ENCODE assay signal across 1 cellular context in genomic region chr17:43556292-43556691, GRCh38.
TF ChIP-seq lines count a peak whose summit lies in the region.

No MANE protein-coding gene starts in this region.

TF ChIP-seq in K562, 482 proteins besides CTCF, POLR2A, EP300 and RAD21 (continued from another document and continues in another):
- no peak for TF ChIP-seq E2F4 (CRISPR knock-in tag; IDR thresholded peaks at IDR 0.05; ENCODE audit: low read depth)
- TF ChIP-seq NCOA2 (IDR thresholded peaks at IDR 0.05; ENCODE audit: partially characterized antibody in 2 of 2): no peak
- peak; percentile 98 for TF ChIP-seq PKNOX1 (IDR thresholded peaks at IDR 0.05)
- TF ChIP-seq FOSL1 (tag; conservative IDR thresholded peaks at IDR 0.05): peak; percentile 78
- TF ChIP-seq NR2C1 (IDR thresholded peaks at IDR 0.05): peak; percentile 82
- TF ChIP-seq NR2C1 (tag; IDR thresholded peaks at IDR 0.05): peak; percentile 79
- TF ChIP-seq BCL6 (CRISPR knock-in tag; IDR thresholded peaks at IDR 0.05): no peak
- 0 out of 2 replicates have a peak, but pooled peaks have one; percentile 30 for TF ChIP-seq ZBTB40 (IDR thresholded peaks at IDR 0.05)
- TF ChIP-seq ZBTB40 (CRISPR knock-in tag; IDR thresholded peaks at IDR 0.05): no peak
- TF ChIP-seq GTF2B (IDR thresholded peaks at IDR 0.05; ENCODE audit: extremely low read depth, insufficient read length): no peak
- TF ChIP-seq MAFF (IDR thresholded peaks at IDR 0.05; ENCODE audit: low read length): peak; percentile 97
- no peak for TF ChIP-seq CLOCK (CRISPR knock-in tag; IDR thresholded peaks at IDR 0.05; ENCODE audit: borderline replicate concordance)
- TF ChIP-seq NUFIP1 (IDR thresholded peaks at IDR 0.05; ENCODE audit: partially characterized antibody): peak; percentile 69
- TF ChIP-seq RNF2 (IDR thresholded peaks at IDR 0.05): peak; percentile 79
- no peak for TF ChIP-seq CBFA2T2 (conservative IDR thresholded peaks at IDR 0.05)
- TF ChIP-seq, protein P1, sequence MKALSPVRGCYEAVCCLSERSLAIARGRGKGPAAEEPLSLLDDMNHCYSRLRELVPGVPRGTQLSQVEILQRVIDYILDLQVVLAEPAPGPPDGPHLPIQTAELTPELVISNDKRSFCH (CRISPR knock-in tag; IDR thresholded peaks at IDR 0.05): no peak
- TF ChIP-seq, protein P1 (tag; IDR thresholded peaks at IDR 0.05): 0 out of 2 replicates have a peak, but pooled peaks have one; percentile 32
- TF ChIP-seq KDM1A (IDR thresholded peaks at IDR 0.05): peak; percentile 52 to 57; a peak in 2 of 4 replicates
- TF ChIP-seq ZNF384 (IDR thresholded peaks at IDR 0.05; ENCODE audit: low read depth, low read length): no peak
- no peak for TF ChIP-seq PRMT5 (CRISPR knock-in tag; IDR thresholded peaks at IDR 0.05)
- TF ChIP-seq NFIC (IDR thresholded peaks at IDR 0.05): 0 out of 2 replicates have a peak, but pooled peaks have one; percentile 14
- 0 out of 4 replicates have a peak, but pooled peaks of 1 of the 2 experiments have one; percentile 36 for TF ChIP-seq UBTF (IDR thresholded peaks at IDR 0.05; ENCODE audit: borderline replicate concordance in 1 of 2, low read depth in 2 of 2, low read length in 2 of 2)
- no peak for TF ChIP-seq NCOA4 (IDR thresholded peaks at IDR 0.05; ENCODE audit: partially characterized antibody)
- no peak for TF ChIP-seq SAP30 (IDR thresholded peaks at IDR 0.05; ENCODE audit: borderline replicate concordance, insufficient read depth, low read depth, low read length, poor library complexity, severe bottlenecking)
- TF ChIP-seq GATAD2A (IDR thresholded peaks at IDR 0.05): 0 out of 2 replicates have a peak, but pooled peaks have one; percentile 10
- TF ChIP-seq IFI16 (CRISPR knock-in tag; IDR thresholded peaks at IDR 0.05): no peak
- no peak for TF ChIP-seq KLF6 (CRISPR knock-in tag; IDR thresholded peaks at IDR 0.05; ENCODE audit: borderline replicate concordance)
- TF ChIP-seq DMBX1 (CRISPR knock-in tag; IDR thresholded peaks at IDR 0.05; ENCODE audit: borderline replicate concordance): no peak
- TF ChIP-seq, protein P2, sequence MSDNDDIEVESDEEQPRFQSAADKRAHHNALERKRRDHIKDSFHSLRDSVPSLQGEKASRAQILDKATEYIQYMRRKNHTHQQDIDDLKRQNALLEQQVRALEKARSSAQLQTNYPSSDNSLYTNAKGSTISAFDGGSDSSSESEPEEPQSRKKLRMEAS (CRISPR knock-in tag; IDR thresholded peaks at IDR 0.05): peak; percentile 37; the same call in 1 of the 2 replicates
- TF ChIP-seq SOX6 (IDR thresholded peaks at IDR 0.05): peak; percentile 60; the same call in 1 of the 2 replicates
- no peak for TF ChIP-seq ZNF584 (CRISPR knock-in tag; IDR thresholded peaks at IDR 0.05; ENCODE audit: low read depth)
- TF ChIP-seq NFE2L1 (tag; IDR thresholded peaks at IDR 0.05; ENCODE audit: borderline replicate concordance, low read depth): peak; percentile 96
- no peak for TF ChIP-seq XRCC3 (IDR thresholded peaks at IDR 0.05)
- peak; percentile 19; the same call in 1 of the 2 replicates for TF ChIP-seq MTA1 (IDR thresholded peaks at IDR 0.05; ENCODE audit: borderline replicate concordance)
- TF ChIP-seq EWSR1 (IDR thresholded peaks at IDR 0.05; ENCODE audit: borderline replicate concordance, low read depth, partially characterized antibody): no peak
- 0 out of 2 replicates have a peak, but pooled peaks have one; percentile 28 for TF ChIP-seq SPI1 (IDR thresholded peaks at IDR 0.05; ENCODE audit: borderline replicate concordance, low read depth, low read length)
- TF ChIP-seq, protein P3, sequence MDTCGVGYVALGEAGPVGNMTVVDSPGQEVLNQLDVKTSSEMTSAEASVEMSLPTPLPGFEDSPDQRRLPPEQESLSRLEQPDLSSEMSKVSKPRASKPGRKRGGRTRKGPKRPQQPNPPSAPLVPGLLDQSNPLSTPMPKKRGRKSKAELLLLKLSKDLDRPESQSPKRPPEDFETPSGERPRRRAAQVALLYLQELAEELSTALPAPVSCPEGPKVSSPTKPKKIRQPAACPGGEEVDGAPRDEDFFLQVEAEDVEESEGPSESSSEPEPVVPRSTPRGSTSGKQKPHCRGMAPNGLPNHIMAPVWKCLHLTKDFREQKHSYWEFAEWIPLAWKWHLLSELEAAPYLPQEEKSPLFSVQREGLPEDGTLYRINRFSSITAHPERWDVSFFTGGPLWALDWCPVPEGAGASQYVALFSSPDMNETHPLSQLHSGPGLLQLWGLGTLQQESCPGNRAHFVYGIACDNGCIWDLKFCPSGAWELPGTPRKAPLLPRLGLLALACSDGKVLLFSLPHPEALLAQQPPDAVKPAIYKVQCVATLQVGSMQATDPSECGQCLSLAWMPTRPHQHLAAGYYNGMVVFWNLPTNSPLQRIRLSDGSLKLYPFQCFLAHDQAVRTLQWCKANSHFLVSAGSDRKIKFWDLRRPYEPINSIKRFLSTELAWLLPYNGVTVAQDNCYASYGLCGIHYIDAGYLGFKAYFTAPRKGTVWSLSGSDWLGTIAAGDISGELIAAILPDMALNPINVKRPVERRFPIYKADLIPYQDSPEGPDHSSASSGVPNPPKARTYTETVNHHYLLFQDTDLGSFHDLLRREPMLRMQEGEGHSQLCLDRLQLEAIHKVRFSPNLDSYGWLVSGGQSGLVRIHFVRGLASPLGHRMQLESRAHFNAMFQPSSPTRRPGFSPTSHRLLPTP (IDR thresholded peaks at IDR 0.05; ENCODE audit: borderline replicate concordance, extremely low read depth, insufficient read length): no peak
- TF ChIP-seq EP400 (IDR thresholded peaks at IDR 0.05): peak; percentile 48; the same call in 1 of the 2 replicates
- TF ChIP-seq HDAC2 (IDR thresholded peaks at IDR 0.05): peak; percentile 74
- TF ChIP-seq TEAD4 (IDR thresholded peaks at IDR 0.05; ENCODE audit: low read length): no peak
- TF ChIP-seq TEAD4 (CRISPR knock-in tag; IDR thresholded peaks at IDR 0.05; ENCODE audit: borderline replicate concordance): no peak
